In genomic region chr10:34899161-34899560, GRCh38 we compare ENCODE assay signal across 33 cellular contexts.
DNase-seq lines count a peak whose midpoint lies in the region; ATAC-seq and TF ChIP-seq lines count a peak whose summit lies in the region.
"Had no signal": no experiment of that assay in that cellular context is flagged by ENCODE, and none has a peak within 500 bp of the region (broad histone marks: within the 10 kb centered on the region; RNA-seq: fewer than 3 reads in every experiment).

No MANE protein-coding gene starts in this region.

- intact Hi-C loops in MCF 10A (cut with micrococcal nuclease) (no loop called here), breast epithelium (cut with DNase I; ENCODE audit: low total_unique reads) (no loop called here)

- CTCF ChIA-PET in MCF 10A (lab: Yijun Ruan, JAX) = no interaction called here

- H3K4me1 ChIP-seq in breast epithelium = no peaks in the 10 kb centered on the region
- H3K4me1 ChIP-seq: A549; BE2C; BLaER1; BLaER1 treated with 17β-estradiol and CSF1 and Interleukin-3, amounts not matched to agents 10 nM and 100 nM; Caco-2 had no signal

- no peak for TF ChIP-seq POLR2A in breast epithelium (IDR thresholded peaks at IDR 0.05)

- ATAC-seq in HG02870 (IDR thresholded peaks at IDR 0.05; ENCODE audit: unreplicated experiment) = no peak
- ATAC-seq: A549; CD8-positive, alpha-beta T cell had no signal

- no peaks in the 10 kb centered on the region for H3K9me3 ChIP-seq in breast epithelium
- H3K9me3 ChIP-seq: A549; BE2C; BLaER1; BLaER1 treated with 17β-estradiol and CSF1 and Interleukin-3, amounts not matched to agents 10 nM and 100 nM; Caco-2 had no signal

- H3K9me3 Mint-ChIP-seq in MCF 10A (ENCODE audit: unreplicated experiment) = no peaks in the 10 kb centered on the region
- no peaks in the 10 kb centered on the region for H3K9me3 Mint-ChIP-seq in chondrocyte (ENCODE audit: low read depth)
- H3K9me3 Mint-ChIP-seq: CD4-positive, alpha-beta T cell; CD4-positive, CD25-positive, alpha-beta regulatory T cell; CD8-positive, alpha-beta T cell had no signal

- POLR2A ChIA-PET in MCF 10A (lab: Yijun Ruan, JAX) = no interaction called here

- H3K36me3 ChIP-seq in breast epithelium = no peaks in the 10 kb centered on the region
- H3K36me3 ChIP-seq: BE2C; BLaER1; BLaER1 treated with 17β-estradiol and CSF1 and Interleukin-3, amounts not matched to agents 10 nM and 100 nM had no signal

- H3K27me3 ChIP-seq in breast epithelium = no peaks in the 10 kb centered on the region
- H3K27me3 ChIP-seq: BE2C; BLaER1; BLaER1 treated with 17β-estradiol and CSF1 and Interleukin-3, amounts not matched to agents 10 nM and 100 nM had no signal

- H3K36me3 Mint-ChIP-seq in MCF 10A (ENCODE audit: insufficient read depth, unreplicated experiment) (no peaks in the 10 kb centered on the region), chondrocyte (ENCODE audit: low read depth) (no peaks in the 10 kb centered on the region)
- H3K36me3 Mint-ChIP-seq: CD14-positive monocyte; CD4-positive, alpha-beta memory T cell; CD4-positive, CD25-positive, alpha-beta regulatory T cell; CD8-positive, alpha-beta memory T cell; CD8-positive, alpha-beta T cell had no signal

- H3K27ac ChIP-seq in breast epithelium = no peak overlapping the region
- H3K27ac ChIP-seq: 22Rv1; A549; BLaER1; BLaER1 treated with 17β-estradiol and CSF1 and Interleukin-3, amounts not matched to agents 10 nM and 100 nM; C4-2B had no signal

- DNase-seq in MCF 10A (ENCODE audit: unreplicated experiment) (no peak), breast epithelium (ENCODE audit: low spot score in 2 of 2) (no peak), chondrocyte (ENCODE audit: low spot score) (peak; percentile 35), mesenteric fat pad (ENCODE audit: low spot score) (peak; percentile 62), NCI-H1048 (lab: John Stamatoyannopoulos, UW) (no peak)
- DNase-seq: 8988T; ACHN; AML-193; BE2C; C1 segment of cervical spinal cord; Caco-2; Calu3; CD4-positive, alpha-beta memory T cell; CD4-positive, alpha-beta T cell; CD4-positive, CD25-positive, alpha-beta regulatory T cell; CD8-positive, alpha-beta memory T cell; CD8-positive, alpha-beta T cell; COR-L47; DMS 273 treated with DMSO at 0.1 percent for 48 hours; DMS153; DMS53; DMS79; DMS79 treated with DMSO at 0.1 percent for 48 hours; DND-41; EL had no signal

- H3K27ac Mint-ChIP-seq in MCF 10A (ENCODE audit: low read depth, unreplicated experiment) = peak overlapping the region; percentile 37
- no peak overlapping the region for H3K27ac Mint-ChIP-seq in chondrocyte (ENCODE audit: unreplicated experiment)
- H3K27ac Mint-ChIP-seq: B cell; CD4-positive, alpha-beta memory T cell; CD4-positive, alpha-beta T cell; CD4-positive, CD25-positive, alpha-beta regulatory T cell; CD8-positive, alpha-beta memory T cell; CD8-positive, alpha-beta T cell had no signal

- H3K27me3 Mint-ChIP-seq in MCF 10A (ENCODE audit: insufficient read depth, unreplicated experiment) (no peaks in the 10 kb centered on the region), chondrocyte (ENCODE audit: low read depth) (no peaks in the 10 kb centered on the region)
- H3K27me3 Mint-ChIP-seq: CD4-positive, CD25-positive, alpha-beta regulatory T cell had no signal

- H3K4me3 ChIP-seq in breast epithelium = no peak overlapping the region
- H3K4me3 ChIP-seq: A549; BLaER1; BLaER1 treated with 17β-estradiol and CSF1 and Interleukin-3, amounts not matched to agents 10 nM and 100 nM had no signal

- TF ChIP-seq CTCF in MCF 10A (IDR thresholded peaks at IDR 0.05; ENCODE audit: unreplicated experiment) (no peak), breast epithelium (IDR thresholded peaks at IDR 0.05) (no peak), chondrocyte (IDR thresholded peaks at IDR 0.05) (no peak)

- no TSS peak for BruUV-seq in MCF 10A (replicated peaks; lab: Mats Ljungman, UMichigan)

- no peaks in the 10 kb centered on the region for H3K4me1 Mint-ChIP-seq in MCF 10A (ENCODE audit: insufficient read depth, unreplicated experiment)
- H3K4me1 Mint-ChIP-seq in chondrocyte (ENCODE audit: low read depth) = peaks cover 11% of the 10 kb centered on the region
- H3K4me1 Mint-ChIP-seq: B cell; CD14-positive monocyte; CD4-positive, alpha-beta memory T cell; CD4-positive, CD25-positive, alpha-beta regulatory T cell; CD8-positive, alpha-beta memory T cell had no signal

- H3K4me3 Mint-ChIP-seq in MCF 10A (ENCODE audit: unreplicated experiment) = no peak overlapping the region
- H3K4me3 Mint-ChIP-seq in chondrocyte (ENCODE audit: unreplicated experiment) = no peak overlapping the region
- H3K4me3 Mint-ChIP-seq: B cell; CD14-positive monocyte; CD4-positive, alpha-beta memory T cell; CD4-positive, alpha-beta T cell; CD4-positive, CD25-positive, alpha-beta regulatory T cell; CD8-positive, alpha-beta memory T cell; CD8-positive, alpha-beta T cell had no signal

Comparison
In these comparisons a context has a peak if more than half of its experiments do, and no peak if none do; other contexts are left out.
1. DNase-seq: peak in chondrocyte (single experiment) and mesenteric fat pad (single experiment); none in MCF 10A (single experiment), breast epithelium (0 of 2) and NCI-H1048 (single experiment).